Comparison of ENCODE assay signal across 5 cellular contexts in genomic region chr20:43029161-43029560, GRCh38.
"Had no signal": no experiment of that assay in that cellular context is flagged by ENCODE, and none has a peak within 500 bp of the region (broad histone marks: within the 10 kb centered on the region; RNA-seq: fewer than 3 reads in every experiment).

No MANE protein-coding gene starts in this region.

- H3K4me2 ChIP-seq: GM23338 had no signal

- H3K4me3 ChIP-seq: GM23338 had no signal

- H3K27ac ChIP-seq: HL-60 had no signal

- DNase-seq: H9, HCEC 1CT had no signal

- ATAC-seq: GM23338, HepG2 had no signal

- H2AFZ ChIP-seq: GM23338 had no signal
